In the genomic region with DNA sequence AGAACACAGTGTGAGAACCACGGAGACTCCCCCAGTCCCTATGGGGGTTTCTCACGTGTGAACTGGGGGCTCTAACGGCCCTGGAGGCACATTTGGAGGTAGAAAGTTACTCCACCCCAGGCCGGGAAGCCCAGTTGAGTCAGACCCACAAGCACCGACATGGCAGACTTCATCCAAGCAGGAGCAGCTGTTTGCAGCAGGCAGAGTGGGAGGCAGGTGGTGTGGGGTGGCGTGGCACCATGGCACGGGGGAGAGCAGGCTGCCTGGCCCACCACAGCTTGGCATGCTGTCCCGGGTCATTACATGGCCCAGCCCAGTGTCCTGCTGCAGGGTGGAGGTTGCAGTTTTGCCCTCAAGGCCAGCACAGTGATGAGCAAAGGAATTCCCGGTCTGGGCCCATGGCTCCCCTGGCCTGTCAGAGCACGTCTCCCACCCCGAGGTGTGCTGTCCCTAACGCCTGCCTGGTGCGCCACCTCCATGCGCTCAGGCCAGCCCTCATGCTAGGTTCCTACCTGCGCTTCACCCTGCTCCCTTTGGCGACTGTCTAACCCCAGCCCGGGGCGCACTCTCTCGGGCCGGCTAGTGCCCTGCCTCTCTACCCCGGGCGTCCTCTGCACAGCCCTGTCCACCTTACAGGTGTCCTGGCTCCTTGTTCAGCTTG, we compare ENCODE assay signal across 15 cellular contexts.
DNase-seq lines count a peak whose midpoint lies in the region; FAIRE-seq and TF ChIP-seq lines count a peak whose summit lies in the region.
"Had no signal": no experiment of that assay in that cellular context is flagged by ENCODE, and none has a peak within 500 bp of the region (broad histone marks: within the 10 kb centered on the region; RNA-seq: fewer than 3 reads in every experiment).

No MANE protein-coding gene starts in this region.

- TF ChIP-seq CTCF in epithelial cell of esophagus (IDR thresholded peaks at IDR 0.05; ENCODE audit: insufficient read depth, low read depth, low read length, missing control alignments): no peak
- TF ChIP-seq CTCF in neural progenitor cell (IDR thresholded peaks at IDR 0.05): no peak
- no peak for TF ChIP-seq CTCF in GM10266 (IDR thresholded peaks at IDR 0.05; ENCODE audit: control insufficient read depth, insufficient read depth, low read depth, missing control alignments)

- no peaks in the 10 kb centered on the region for H3K4me1 ChIP-seq in neural progenitor cell

- H3F3A ChIP-seq in neural progenitor cell (ENCODE audit: low read depth): no peaks in the 10 kb centered on the region

- DNase-seq in DMS53 (lab: John Stamatoyannopoulos, UW) (peak; percentile 88), LHCN-M2 (ENCODE audit: low read depth) (peak; percentile 81), epithelial cell of esophagus (ENCODE audit: low read depth) (peak; percentile 76), neural progenitor cell (ENCODE audit: low spot score) (no peak), urothelium cell line (ENCODE audit: low spot score) (no peak), amygdala (lab: John Stamatoyannopoulos, UW) (no peak), GM10266 (ENCODE audit: extremely low spot score) (no peak)
- no peak for DNase-seq in activated CD4-positive, alpha-beta T cell treated with anti-CD3 and anti-CD28 coated beads for 1 hour
- DNase-seq: AML-193; CD4-positive, alpha-beta T cell; NCI-H1105 treated with DMSO at 0.1 percent for 48 hours; NCI-H2029; NCI-H526 had no signal

- no peak overlapping the region for H3K9ac ChIP-seq in neural progenitor cell

- no peaks in the 10 kb centered on the region for H3K27me3 ChIP-seq in neural progenitor cell

- H3K4me3 ChIP-seq in epithelial cell of esophagus (ENCODE audit: low read length) (no peak overlapping the region), neural progenitor cell (no peak overlapping the region)
- H3K4me3 ChIP-seq: PC-9 had no signal

- no peak overlapping the region for H3K27ac ChIP-seq in neural progenitor cell
- H3K27ac ChIP-seq: PC-9 had no signal

- H3K27ac Mint-ChIP-seq in neural progenitor cell: peak overlapping the region; percentile 42
- H3K27ac Mint-ChIP-seq: CD4-positive, alpha-beta T cell had no signal

- H3K27me3 Mint-ChIP-seq in neural progenitor cell (ENCODE audit: insufficient read depth, low read depth): peaks cover 8% of the 10 kb centered on the region

- H3K36me3 ChIP-seq in neural progenitor cell: no peaks in the 10 kb centered on the region

- no peaks in the 10 kb centered on the region for H3K79me2 ChIP-seq in neural progenitor cell (ENCODE audit: low read depth)

- no peaks in the 10 kb centered on the region for H3K36me3 Mint-ChIP-seq in neural progenitor cell

- no peaks in the 10 kb centered on the region for H4K20me1 ChIP-seq in neural progenitor cell (ENCODE audit: low read depth)

- FAIRE-seq in urothelium cell line (lab: Jason Lieb, UNC): no peak
- FAIRE-seq: HepG2 had no signal

- H2AFZ ChIP-seq in neural progenitor cell (replicated peaks): no peak overlapping the region
- H2AFZ ChIP-seq: PC-9 had no signal

- H3K4me1 Mint-ChIP-seq in neural progenitor cell: no peaks in the 10 kb centered on the region

- no peaks in the 10 kb centered on the region for H3K9me3 ChIP-seq in neural progenitor cell (ENCODE audit: low read depth)

- no peaks in the 10 kb centered on the region for H3K9me3 Mint-ChIP-seq in neural progenitor cell
- H3K9me3 Mint-ChIP-seq: CD4-positive, alpha-beta T cell had no signal

- H3K4me2 ChIP-seq in neural progenitor cell: no peak overlapping the region
- H3K4me2 ChIP-seq: PC-9 had no signal

- no peak overlapping the region for H3K4me3 Mint-ChIP-seq in neural progenitor cell
- H3K4me3 Mint-ChIP-seq: CD4-positive, alpha-beta T cell had no signal

Comparison
In these comparisons a context has a peak if more than half of its experiments do, and no peak if none do; other contexts are left out.
1. DNase-seq: peak in DMS53 (single experiment), LHCN-M2 (single experiment) and epithelial cell of esophagus (single experiment); none in neural progenitor cell (single experiment), urothelium cell line (single experiment), activated CD4-positive, alpha-beta T cell treated with anti-CD3 and anti-CD28 coated beads for 1 hour (single experiment), amygdala (0 of 56) and GM10266 (single experiment).